1 cellular context compared by ENCODE assay signal in genomic region chr18:74257083-74257482, GRCh38.
TF ChIP-seq lines count a peak whose summit lies in the region.

No MANE protein-coding gene starts in this region.

TF ChIP-seq in HepG2, 621 proteins besides CTCF, POLR2A, EP300 and RAD21:
- TF ChIP-seq GRHL1 (CRISPR knock-in tag; conservative IDR thresholded peaks at IDR 0.05) = no peak
- no peak for TF ChIP-seq TCF7 (IDR thresholded peaks at IDR 0.05; ENCODE audit: low read depth)
- TF ChIP-seq SATB2 (CRISPR knock-in tag; IDR thresholded peaks at IDR 0.05) = no peak
- TF ChIP-seq TBL1XR1 (IDR thresholded peaks at IDR 0.05; ENCODE audit: borderline replicate concordance, low read length, partially characterized antibody) = no peak
- TF ChIP-seq ZNF674 (CRISPR knock-in tag; IDR thresholded peaks at IDR 0.05; ENCODE audit: low read depth) = no peak
- no peak for TF ChIP-seq ZFX (CRISPR knock-in tag; IDR thresholded peaks at IDR 0.05; ENCODE audit: low read depth)
- no peak for TF ChIP-seq ZNF770 (CRISPR knock-in tag; IDR thresholded peaks at IDR 0.05)
- no peak for TF ChIP-seq HBP1 (CRISPR knock-in tag; IDR thresholded peaks at IDR 0.05; ENCODE audit: low read depth)
- TF ChIP-seq STAT5B (CRISPR knock-in tag; IDR thresholded peaks at IDR 0.05) = no peak
- TF ChIP-seq CBFB (CRISPR knock-in tag; IDR thresholded peaks at IDR 0.05) = no peak
- TF ChIP-seq ZNF790 (CRISPR knock-in tag; IDR thresholded peaks at IDR 0.05; ENCODE audit: borderline replicate concordance) = no peak
- no peak for TF ChIP-seq SRF (IDR thresholded peaks at IDR 0.05; ENCODE audit: low read depth, low read length)
- no peak for TF ChIP-seq NONO (IDR thresholded peaks at IDR 0.05)
- TF ChIP-seq NONO (CRISPR knock-in tag; conservative IDR thresholded peaks at IDR 0.05) = no peak
- no peak for TF ChIP-seq CEBPB (IDR thresholded peaks at IDR 0.05; ENCODE audit: borderline replicate concordance, low read depth, low read length)
- no peak for TF ChIP-seq ZNF891 (CRISPR knock-in tag; IDR thresholded peaks at IDR 0.05)
- no peak for TF ChIP-seq GABPA (IDR thresholded peaks at IDR 0.05; ENCODE audit: low read depth, low read length)
- no peak for TF ChIP-seq GABPA (CRISPR knock-in tag; IDR thresholded peaks at IDR 0.05; ENCODE audit: low read depth)
- TF ChIP-seq DPF2 (CRISPR knock-in tag; IDR thresholded peaks at IDR 0.05; ENCODE audit: borderline replicate concordance, low read depth) = no peak
TF ChIP-seq in HepG2: peak in this region for 0.
